8 cellular contexts compared by ENCODE assay signal in the genomic region with DNA sequence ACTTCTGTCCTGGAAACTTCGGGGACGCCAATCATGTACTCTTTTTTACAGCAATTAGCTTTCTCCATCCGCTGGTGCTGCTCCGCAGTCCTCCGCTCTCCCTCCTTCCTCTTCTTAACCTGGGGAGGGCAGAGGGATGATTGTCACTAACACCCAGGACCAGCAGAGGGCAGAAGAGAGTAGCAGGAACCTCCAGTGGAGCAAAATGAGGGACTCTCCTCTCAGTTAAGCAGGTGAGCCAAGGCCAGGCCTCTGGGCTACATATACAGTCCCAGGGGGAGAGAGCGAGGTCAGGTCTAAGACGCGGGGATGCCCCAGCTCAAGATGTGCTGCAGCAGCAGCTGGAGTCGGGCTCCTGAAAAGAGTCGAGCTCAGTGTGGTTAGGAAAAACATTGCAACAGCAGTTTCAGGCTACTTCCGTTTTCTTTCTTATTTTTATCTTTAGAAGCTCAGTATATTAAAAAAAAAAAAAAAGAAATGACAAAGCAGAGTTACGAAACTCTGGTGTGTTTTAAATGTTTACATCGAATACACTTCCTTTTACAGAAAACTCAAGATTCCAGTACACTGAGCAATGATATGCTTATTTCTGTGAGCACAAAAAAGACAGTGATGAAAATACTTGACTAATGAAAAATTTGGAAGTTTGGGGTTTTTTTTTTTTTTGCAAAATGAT. TPM values are rescaled to one million over a fixed set of nuclear protein-coding genes. Genes with fewer than 3 reads are reported as not detected.
A peak's percentile ranks its signal among the peaks of the same experiment; 100 is the strongest.
DNase-seq lines count a peak whose midpoint lies in the region; ATAC-seq and TF ChIP-seq lines count a peak whose summit lies in the region.

No MANE protein-coding gene starts in this region.

- no peaks in the 10 kb centered on the region for H3K27me3 Mint-ChIP-seq in CD4-positive, alpha-beta T cell
- H3K27me3 Mint-ChIP-seq in activated CD4-positive, alpha-beta T cell treated with anti-CD3 and anti-CD28 coated beads, Interleukin-2, amount 10 ng/mL, durations not matched to agents 24 days and 14 days: peaks cover 39% of the 10 kb centered on the region

- peak overlapping the region; percentile 65 for H3K27ac Mint-ChIP-seq in CD4-positive, alpha-beta T cell
- H3K27ac Mint-ChIP-seq in activated CD4-positive, alpha-beta T cell treated with anti-CD3 and anti-CD28 coated beads, Interleukin-2, amount 10 ng/mL, durations not matched to agents 24 days and 14 days: peak overlapping the region; percentile 69

- CTCF ChIA-PET in CD4-positive, alpha-beta T cell (lab: Charles Lee): interaction anchor here (0.6 to 3.0 kb wide), 13 partner anchors 8 to 481 kb away, joined by 3 to 47 read pairs (median 5); partner anchors contain the start of gene NLRP3

- DNase-seq in CD4-positive, alpha-beta T cell: peak; percentile 73 to 83 (median 78)
- DNase-seq in NCI-H748 (lab: John Stamatoyannopoulos, UW; ENCODE audit: unreplicated experiment) (peak; percentile 68), dermis blood vessel endothelial cell (peak; percentile 74), lower lobe of right lung (peak; percentile 79)
- peak; percentile 95 for DNase-seq in activated CD4-positive, alpha-beta T cell treated with anti-CD3 and anti-CD28 coated beads, Interleukin-2, amount 10 ng/mL, durations not matched to agents 24 days and 14 days
- peak; percentile 72 to 79 (median 75) for DNase-seq in stimulated activated CD4-positive, alpha-beta T cell treated with anti-CD3 and anti-CD28 coated beads, TNF-alpha, amount 100 ng/mL, for 48 hours (ENCODE audit: low read depth in 3 of 3)

- no peaks in the 10 kb centered on the region for H3K9me3 ChIP-seq in CD4-positive, alpha-beta T cell (ENCODE audit: control insufficient read depth, low read length)
- H3K9me3 ChIP-seq in lower lobe of right lung: no peaks in the 10 kb centered on the region

- no peaks in the 10 kb centered on the region for H3K36me3 Mint-ChIP-seq in CD4-positive, alpha-beta T cell (ENCODE audit: low read depth)
- peaks cover 2% of the 10 kb centered on the region for H3K36me3 Mint-ChIP-seq in activated CD4-positive, alpha-beta T cell treated with anti-CD3 and anti-CD28 coated beads, Interleukin-2, amount 10 ng/mL, durations not matched to agents 24 days and 14 days (ENCODE audit: low read depth)

- POLR2A ChIA-PET in CD4-positive, alpha-beta T cell (lab: Charles Lee): interaction anchor here (0.5 to 2.2 kb wide), 15 partner anchors 8 to 459 kb away, joined by 3 to 19 read pairs (median 4); partner anchors contain the start of genes AHCTF1 and NLRP3

- no peak overlapping the region for H3K27ac ChIP-seq in CD4-positive, alpha-beta T cell (ENCODE audit: low read depth, low read length)
- H3K27ac ChIP-seq in lower lobe of right lung: peak overlapping the region; percentile 51

- H3K4me3 Mint-ChIP-seq in CD4-positive, alpha-beta T cell: peak overlapping the region; percentile 54
- H3K4me3 Mint-ChIP-seq in activated CD4-positive, alpha-beta T cell treated with anti-CD3 and anti-CD28 coated beads, Interleukin-2, amount 10 ng/mL, durations not matched to agents 24 days and 14 days: peak overlapping the region; percentile 62

- H3K4me3 ChIP-seq in lower lobe of right lung: peak overlapping the region; percentile 31

- TF ChIP-seq CTCF in CD4-positive, alpha-beta T cell (IDR thresholded peaks at IDR 0.05): peak; percentile 83
- TF ChIP-seq CTCF in lower lobe of right lung (IDR thresholded peaks at IDR 0.05): peak; percentile 91

- H3K9me3 Mint-ChIP-seq in CD4-positive, alpha-beta T cell: no peaks in the 10 kb centered on the region
- no peaks in the 10 kb centered on the region for H3K9me3 Mint-ChIP-seq in activated CD4-positive, alpha-beta T cell treated with anti-CD3 and anti-CD28 coated beads, Interleukin-2, amount 10 ng/mL, durations not matched to agents 24 days and 14 days

- no peaks in the 10 kb centered on the region for H3K36me3 ChIP-seq in lower lobe of right lung

- H3K27me3 ChIP-seq in CD4-positive, alpha-beta T cell (ENCODE audit: control insufficient read depth, insufficient read depth, low read length): no peaks in the 10 kb centered on the region
- H3K27me3 ChIP-seq in lower lobe of right lung (ENCODE audit: low read depth): peaks cover 4% of the 10 kb centered on the region

- peaks cover 12% of the 10 kb centered on the region for H3K4me1 Mint-ChIP-seq in CD4-positive, alpha-beta T cell (ENCODE audit: low read depth)
- H3K4me1 Mint-ChIP-seq in activated CD4-positive, alpha-beta T cell treated with anti-CD3 and anti-CD28 coated beads, Interleukin-2, amount 10 ng/mL, durations not matched to agents 24 days and 14 days: peaks cover 11% of the 10 kb centered on the region

- peaks cover 16% of the 10 kb centered on the region for H3K4me1 ChIP-seq in lower lobe of right lung

- peak; percentile 92 for ATAC-seq in CD4-positive, alpha-beta T cell (ENCODE audit: poor library complexity)
- ATAC-seq in GM19455 (IDR thresholded peaks at IDR 0.05; ENCODE audit: unreplicated experiment) (peak; percentile 100), HG03521 (IDR thresholded peaks at IDR 0.05; ENCODE audit: unreplicated experiment) (peak; percentile 99), lower lobe of right lung (peak; percentile 95 to 96)

- intact Hi-C loops in CD4-positive, alpha-beta T cell (cut with DNase I, micrococcal nuclease): loop anchor here (1.0 to 5.0 kb wide), 4 partner anchors 17 to 187 kb away; partner anchors contain the start of gene NLRP3 (in 1 of the 2)
- intact Hi-C loops in activated CD4-positive, alpha-beta T cell treated with anti-CD3 and anti-CD28 coated beads, Interleukin-2, amount 10 ng/mL, durations not matched to agents 24 days and 14 days (cut with micrococcal nuclease): loop anchor here (1.0 to 2.0 kb wide), 4 partner anchors 17 to 186 kb away; no protein-coding TSS in a partner anchor
- intact Hi-C loops in lower lobe of right lung (cut with DNase I): no loop called here

RNA-seq across cellular contexts. Expression of gene NLRP3, which starts 25.7 kb away (rescaled TPM):
- total RNA-seq in CD4-positive, alpha-beta T cell: 1 to 10 TPM; 7.8 to 8.5 TPM
- 0.14 and 0.16 TPM in 2 replicates for total RNA-seq in activated CD4-positive, alpha-beta T cell treated with anti-CD3 and anti-CD28 coated beads, Interleukin-2, amount 10 ng/mL, durations not matched to agents 24 days and 14 days
- total RNA-seq in dermis blood vessel endothelial cell: not detected in 2 replicates
- 3.5 TPM for total RNA-seq in lower lobe of right lung

RNA-seq across cellular contexts. Expression of gene ZNF496, which starts 58.6 kb away (rescaled TPM):
- 10 to 100 TPM; 15.8 to 19.9 TPM for total RNA-seq in CD4-positive, alpha-beta T cell
- 14.2 and 15.7 TPM in 2 replicates for total RNA-seq in activated CD4-positive, alpha-beta T cell treated with anti-CD3 and anti-CD28 coated beads, Interleukin-2, amount 10 ng/mL, durations not matched to agents 24 days and 14 days
- total RNA-seq in dermis blood vessel endothelial cell: 27.7 and 32.3 TPM in 2 replicates
- 16.9 TPM for total RNA-seq in lower lobe of right lung
